ENCODE assay signal across 11 cellular contexts in the genomic region with DNA sequence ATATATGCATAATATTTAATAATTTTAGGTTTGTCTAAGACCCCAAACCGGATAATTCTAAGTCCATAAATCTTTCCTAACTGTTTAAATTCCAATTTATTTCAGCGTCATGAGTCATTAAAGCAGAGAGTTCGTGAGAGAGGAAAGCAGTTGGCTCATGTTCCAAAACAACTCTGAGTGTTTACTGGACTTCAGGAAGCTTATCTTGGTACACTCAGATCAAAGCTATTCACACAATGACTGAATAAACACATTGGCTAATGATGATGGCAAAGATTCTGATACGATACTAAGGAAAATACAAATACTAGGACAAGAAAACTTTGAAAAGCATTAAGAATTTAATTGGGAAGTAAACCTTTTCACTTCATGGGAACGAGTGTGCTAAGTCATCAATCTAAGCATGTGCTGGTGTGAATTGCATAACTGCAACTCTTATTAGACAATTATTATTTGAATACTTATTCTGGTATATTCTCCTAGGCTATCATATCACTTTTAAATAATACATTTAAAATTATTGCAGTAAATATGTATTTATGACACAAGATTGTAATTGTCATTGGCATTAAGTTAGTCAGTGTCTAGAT. TPM values are rescaled to one million over a fixed set of nuclear protein-coding genes. Genes with fewer than 3 reads are reported as not detected.
DNase-seq lines count a peak whose midpoint lies in the region; ATAC-seq, FAIRE-seq and TF ChIP-seq lines count a peak whose summit lies in the region.
"Had no signal": no experiment of that assay in that cellular context is flagged by ENCODE, and none has a peak within 500 bp of the region (broad histone marks: within the 10 kb centered on the region; RNA-seq: fewer than 3 reads in every experiment).

No MANE protein-coding gene starts in this region.

- no peak for ATAC-seq in GM21786 (IDR thresholded peaks at IDR 0.05; ENCODE audit: unreplicated experiment)
- ATAC-seq: foreskin keratinocyte had no signal

- H3K27me3 ChIP-seq in SJCRH30 = no peaks in the 10 kb centered on the region
- H3K27me3 ChIP-seq: foreskin keratinocyte had no signal

- no peak overlapping the region for H3K27ac ChIP-seq in SJCRH30
- H3K27ac ChIP-seq: foreskin keratinocyte had no signal

- no peaks in the 10 kb centered on the region for H3K36me3 ChIP-seq in SJCRH30

- FAIRE-seq in RCC 7860 (lab: Jason Lieb, UNC) = no peak

- TF ChIP-seq CTCF in fibroblast of villous mesenchyme (IDR thresholded peaks at IDR 0.05; ENCODE audit: insufficient read depth, low read depth, low read length) = no peak
- no peak for TF ChIP-seq CTCF in retinal pigment epithelial cell (conservative IDR thresholded peaks at IDR 0.05; ENCODE audit: low read depth, low read length)

- peaks cover 3% of the 10 kb centered on the region for H3K9me3 ChIP-seq in SJCRH30 (replicated peaks)

- H3K4me1 ChIP-seq in SJCRH30 = no peaks in the 10 kb centered on the region
- H3K4me1 ChIP-seq: foreskin keratinocyte had no signal

- DNase-seq in EL (peak; percentile 94), RCC 7860 (ENCODE audit: low spot score) (peak; percentile 15), fibroblast of villous mesenchyme (ENCODE audit: low read depth) (peak; percentile 96), retinal pigment epithelial cell (ENCODE audit: low read depth) (peak; percentile 87), SJCRH30 (no peak), ureter (ENCODE audit: low spot score) (no peak), NOMO-1 treated with DMSO at 0.1 percent for 48 hours (lab: John Stamatoyannopoulos, UW; ENCODE audit: unreplicated experiment) (no peak)
- DNase-seq: activated CD4-positive, alpha-beta T cell treated with anti-CD3 and anti-CD28 coated beads, Interleukin-2, amount 10 ng/mL, durations not matched to agents 7 days and 5 days; OCI-M1 had no signal

- H3K4me3 ChIP-seq in fibroblast of villous mesenchyme (ENCODE audit: low read depth, low read length) = no peak overlapping the region
- no peak overlapping the region for H3K4me3 ChIP-seq in retinal pigment epithelial cell (ENCODE audit: low read length)
- no peak overlapping the region for H3K4me3 ChIP-seq in SJCRH30

RNA-seq across cellular contexts. Expression of a gene that starts 34.8 kb away (rescaled TPM):
- 2.2 and 2.3 TPM in 2 replicates for total RNA-seq in fibroblast of villous mesenchyme
- total RNA-seq in SJCRH30 (2014; rRNA removed; shearing (Covaris generic)) = 20.7 and 21.9 TPM in 2 replicates
- 18.6 TPM for total RNA-seq in ureter
- total RNA-seq: activated CD4-positive, alpha-beta T cell treated with anti-CD3 and anti-CD28 coated beads, Interleukin-2, amount 10 ng/mL, durations not matched to agents 7 days and 5 days; foreskin keratinocyte had no signal

Comparison
In these comparisons a context has a peak if more than half of its experiments do, and no peak if none do; other contexts are left out.
1. DNase-seq: peak in EL (single experiment), RCC 7860 (single experiment), fibroblast of villous mesenchyme (single experiment) and retinal pigment epithelial cell (single experiment); none in SJCRH30 (0 of 2), ureter (single experiment) and NOMO-1 treated with DMSO at 0.1 percent for 48 hours (single experiment).